ENCODE assay signal across 23 cellular contexts in the genomic region with DNA sequence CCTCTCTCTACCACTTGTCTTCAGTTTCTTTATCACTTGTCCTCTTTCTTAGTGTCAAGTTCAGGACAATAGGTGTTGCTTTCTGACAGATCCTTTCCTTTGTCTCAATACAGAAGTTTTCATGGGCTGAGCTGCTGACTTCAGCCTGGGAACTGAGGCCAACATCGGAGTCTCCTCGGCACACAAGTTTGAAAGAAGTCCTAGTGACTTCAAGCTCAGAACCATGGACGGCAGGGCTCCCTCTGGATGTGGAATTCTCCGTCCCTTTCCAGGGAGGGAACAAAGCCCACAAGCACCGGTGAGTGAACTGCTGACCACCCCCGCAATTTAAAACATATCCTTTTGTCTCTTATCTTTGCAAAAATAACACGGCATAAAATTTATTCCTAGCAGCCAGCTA. TPM values are rescaled to one million over a fixed set of nuclear protein-coding genes. Genes with fewer than 3 reads are reported as not detected.
"Had no signal": no experiment of that assay in that cellular context is flagged by ENCODE, and none has a peak within 500 bp of the region (broad histone marks: within the 10 kb centered on the region; RNA-seq: fewer than 3 reads in every experiment).

No MANE protein-coding gene starts in this region.

RNA-seq across cellular contexts. Expression of a gene that starts 10.3 kb away (rescaled TPM):
- total RNA-seq: activated B cell treated with CpG ODN at 0.5 μM for 24 hours; activated CD4-positive, alpha-beta memory T cell treated with anti-CD3 and anti-CD28 coated beads for 36 hours; activated CD4-positive, alpha-beta T cell treated with anti-CD3 and anti-CD28 coated beads, Interleukin-2, amount 10 ng/mL, durations not matched to agents 24 days and 14 days; activated CD8-positive, alpha-beta memory T cell treated with anti-CD3 and anti-CD28 coated beads for 36 hours; activated CD8-positive, alpha-beta T cell treated with anti-CD3 and anti-CD28 coated beads for 36 hours; activated naive CD4-positive, alpha-beta T cell treated with anti-CD3 and anti-CD28 coated beads for 36 hours; activated naive CD4-positive, alpha-beta T cell treated with anti-CD3 and anti-CD28 coated beads, Interleukin-2, amount 50 U/mL, for 72 hours; activated naive CD8-positive, alpha-beta T cell treated with anti-CD3 and anti-CD28 coated beads for 36 hours; activated T-cell treated with anti-CD3 and anti-CD28 coated beads, Interleukin-2, amount 50 U/mL, for 4 hours; activated T-cell treated with anti-CD3 and anti-CD28 coated beads, Interleukin-2, amount 50 U/mL, for 72 hours; activated T-helper 1 cell treated with anti-CD3 and anti-CD28 coated beads, Interleukin-12 subunit alpha, Interleukin-12 subunit beta, Interleukin-2, Interleukin-4 antibody, amounts not matched to agents 30 ng/mL and 10 ng/mL and 1 ng/mL, durations not matched to agents 14 hours and 24 hours and 36 hours; activated T-helper 17 cell treated with anti-CD3 and anti-CD28 coated beads, Interleukin-2, amount 50 U/mL, for 72 hours; adrenal gland; aorta; astrocyte; body of pancreas; breast epithelium; cardiac septum; cerebellum; T-cell; T-helper 1 cell treated with Interleukin-12 subunit alpha and Interleukin-12 subunit beta and Interleukin-4 antibody, amounts not matched to agents 30 ng/mL and 1 ng/mL, for 36 hours; T-helper 17 cell; T-helper 2 cell treated with Interferon-gamma antibody and Interleukin-4, amounts not matched to agents 100 ng/mL and 5 ng/mL, for 36 hours had no signal
- polyA plus RNA-seq: adrenal gland, aorta had no signal
